In genomic region chr5:73233461-73234151, GRCh38 we compare ENCODE assay signal across 9 cellular contexts.
DNase-seq lines count a peak whose midpoint lies in the region; ATAC-seq, FAIRE-seq and TF ChIP-seq lines count a peak whose summit lies in the region.
"Had no signal": no experiment of that assay in that cellular context is flagged by ENCODE, and none has a peak within 500 bp of the region (broad histone marks: within the 10 kb centered on the region; RNA-seq: fewer than 3 reads in every experiment).

No MANE protein-coding gene starts in this region.

- H3K9me3 ChIP-seq in HUES6 (ENCODE audit: control insufficient read depth, insufficient read depth, low read depth, low read length), result no peaks in the 10 kb centered on the region
- H3K9me3 ChIP-seq in gastrocnemius medialis, result no peaks in the 10 kb centered on the region

- H3K9ac ChIP-seq in HUES6 (ENCODE audit: low read length), result peak overlapping the region; percentile 22

- intact Hi-C loops in gastrocnemius medialis (cut with DNase I; ENCODE audit: low total_unique reads), result no loop called here

- in situ Hi-C loops in gastrocnemius medialis (cut with MboI; ENCODE audit: low sequenced_read_pairs in 4 of 4), result no loop called here

- TF ChIP-seq CTCF in bronchial epithelial cell (IDR thresholded peaks at IDR 0.05; ENCODE audit: insufficient read depth, low read length, severe bottlenecking), result peak; percentile 30
- no peak for TF ChIP-seq CTCF in gastrocnemius medialis (IDR thresholded peaks at IDR 0.05 in 4 of 5, conservative IDR thresholded peaks at IDR 0.05 in 1 of 5)

- H3K36me3 ChIP-seq in HUES6 (ENCODE audit: control insufficient read depth, insufficient read depth, low read length) (no peaks in the 10 kb centered on the region), bronchial epithelial cell (ENCODE audit: control insufficient read depth, insufficient read depth, low read length) (no peaks in the 10 kb centered on the region), gastrocnemius medialis (no peaks in the 10 kb centered on the region)

- DNase-seq in bronchial epithelial cell (ENCODE audit: low read depth) (no peak), islet precursor cell (peak; percentile 66), gastrocnemius medialis (no peak), A172 (ENCODE audit: low spot score) (no peak), HuH-7 (ENCODE audit: low spot score) (no peak)

- H3K4me1 ChIP-seq in HUES6 (ENCODE audit: control insufficient read depth, insufficient read depth, low read length) (peaks cover 30% of the 10 kb centered on the region), gastrocnemius medialis (peaks cover 8 to 13% of the 10 kb centered on the region in 2 donors)

- no peak overlapping the region for H3K27ac ChIP-seq in HUES6 (ENCODE audit: low read depth, low read length)
- no peak overlapping the region for H3K27ac ChIP-seq in gastrocnemius medialis

- no peak for TF ChIP-seq POLR2A in gastrocnemius medialis (IDR thresholded peaks at IDR 0.05)

- peaks cover 95% of the 10 kb centered on the region for H3K27me3 ChIP-seq in HUES6 (ENCODE audit: control insufficient read depth, insufficient read depth, low read length)
- peaks cover 13% of the 10 kb centered on the region for H3K27me3 ChIP-seq in bronchial epithelial cell (ENCODE audit: control insufficient read depth, insufficient read depth, low read length)
- peaks cover 50 to 71% (median 58%) of the 10 kb centered on the region in 3 donors for H3K27me3 ChIP-seq in gastrocnemius medialis

- ATAC-seq in gastrocnemius medialis (peak in 1 of 2 donors; percentile 27), GM18511 (IDR thresholded peaks at IDR 0.05; ENCODE audit: unreplicated experiment) (no peak), HG03460 (IDR thresholded peaks at IDR 0.05; ENCODE audit: unreplicated experiment) (no peak)

- no peak for FAIRE-seq in bronchial epithelial cell (lab: Jason Lieb, UNC)
- FAIRE-seq: endometrium had no signal

- H3K4me3 ChIP-seq in HUES6 (ENCODE audit: low read depth, low read length) (peak overlapping the region; percentile 63), bronchial epithelial cell (ENCODE audit: low read depth, low read length) (peak overlapping the region; percentile 29), gastrocnemius medialis (peak overlapping the region; percentile 46 to 62 (median 52))
